Comparison of ENCODE assay signal across 8 cellular contexts in the genomic region with DNA sequence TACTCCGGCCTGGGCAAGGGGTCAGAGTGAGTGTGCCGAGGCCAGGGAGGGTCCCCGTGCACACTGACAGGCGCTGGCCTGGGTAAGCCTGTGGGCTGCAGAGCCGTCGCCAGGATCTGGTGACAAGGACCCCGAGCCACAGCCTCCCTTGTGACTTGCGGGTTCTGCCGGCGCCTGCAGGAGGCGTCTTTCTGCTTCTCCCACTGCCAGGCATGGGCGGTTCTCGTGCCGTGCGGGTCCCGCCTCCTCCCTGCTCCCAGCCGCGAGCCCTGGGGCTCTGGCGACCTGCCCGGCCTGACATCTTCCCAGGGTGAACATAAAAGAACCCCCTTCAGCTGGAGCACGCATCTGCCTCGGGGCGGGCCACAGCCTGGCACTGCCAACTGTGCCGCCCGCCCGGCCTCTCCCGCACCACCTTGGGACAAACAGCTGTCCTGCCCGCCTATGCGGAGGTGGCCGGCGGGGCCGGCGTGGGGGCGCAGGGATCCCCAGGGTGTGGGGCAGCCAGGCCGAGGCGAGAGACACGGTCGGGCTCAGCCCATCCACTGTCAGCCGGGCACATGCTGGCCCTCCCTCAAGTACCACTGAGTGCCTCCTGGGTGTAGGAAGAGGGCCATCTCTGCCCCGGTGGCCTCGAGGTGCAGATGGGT. TPM values are rescaled to one million over a fixed set of nuclear protein-coding genes. Genes with fewer than 3 reads are reported as not detected.
DNase-seq lines count a peak whose midpoint lies in the region; ATAC-seq and TF ChIP-seq lines count a peak whose summit lies in the region.

No MANE protein-coding gene starts in this region.

- peaks cover 13% of the 10 kb centered on the region for H3K27me3 Mint-ChIP-seq in HFFc6 (ENCODE audit: insufficient read depth)
- H3K27me3 Mint-ChIP-seq in activated CD8-positive, alpha-beta T cell treated with anti-CD3 and anti-CD28 coated beads, Interleukin-2, amount 10 ng/mL, durations not matched to agents 7 days and 5 days (ENCODE audit: low read depth) = peaks cover 22% of the 10 kb centered on the region
- H3K27me3 Mint-ChIP-seq in mesothelial cell of epicardium (ENCODE audit: low read depth) = peaks cover 54% of the 10 kb centered on the region

- peak; percentile 51 for DNase-seq in BJ (ENCODE audit: low read depth)
- DNase-seq in HFFc6 = peak; percentile 88
- DNase-seq in NCI-H526 (lab: John Stamatoyannopoulos, UW) = peak; percentile 59 to 84
- DNase-seq in activated CD8-positive, alpha-beta T cell treated with anti-CD3 and anti-CD28 coated beads, Interleukin-2, amount 10 ng/mL, durations not matched to agents 7 days and 5 days = peak; percentile 73
- DNase-seq in effector CD8-positive, alpha-beta T cell (lab: John Stamatoyannopoulos, UW) = peak; percentile 55
- peak; percentile 49 to 69 for DNase-seq in mesothelial cell of epicardium (ENCODE audit: low spot score in 2 of 2, unreplicated experiment in 2 of 2)

- H3K4me3 ChIP-seq in BJ (ENCODE audit: low read depth, low read length) = no peak overlapping the region

- peak; percentile 52 for ATAC-seq in activated CD8-positive, alpha-beta T cell treated with anti-CD3 and anti-CD28 coated beads, Interleukin-2, amount 10 ng/mL, durations not matched to agents 7 days and 5 days
- no peak for ATAC-seq in GM21390 (IDR thresholded peaks at IDR 0.05; ENCODE audit: unreplicated experiment)

- no peaks in the 10 kb centered on the region; the same call in 1 of the 2 replicates for H3K27me3 ChIP-seq in BJ (ENCODE audit: control insufficient read depth, insufficient read depth, low read length)

- no peak overlapping the region for H3K4me3 Mint-ChIP-seq in HFFc6
- no peak overlapping the region for H3K4me3 Mint-ChIP-seq in activated CD8-positive, alpha-beta T cell treated with anti-CD3 and anti-CD28 coated beads, Interleukin-2, amount 10 ng/mL, durations not matched to agents 7 days and 5 days
- H3K4me3 Mint-ChIP-seq in mesothelial cell of epicardium = no peak overlapping the region

- TF ChIP-seq CTCF in BJ (IDR thresholded peaks at IDR 0.05; ENCODE audit: insufficient read depth, low read depth, low read length) (peak; percentile 89), HFFc6 (IDR thresholded peaks at IDR 0.05) (peak; percentile 81), mesothelial cell of epicardium (IDR thresholded peaks at IDR 0.05; ENCODE audit: unreplicated experiment) (no peak)

- CTCF ChIA-PET in BJ (lab: Yijun Ruan, JAX) = interaction anchor here (0.6 to 4.6 kb wide), 11 partner anchors 12 to 154 kb away, joined by 3 to 53 read pairs (median 3); a partner anchor contains a TSS
- CTCF ChIA-PET in activated CD8-positive, alpha-beta T cell treated with anti-CD3 and anti-CD28 coated beads, Interleukin-2, amount 10 ng/mL, durations not matched to agents 7 days and 5 days (lab: Charles Lee) = no interaction called here

- H3K27ac Mint-ChIP-seq in HFFc6 (peak overlapping the region; percentile 52; the same call in 1 of the 2 replicates), mesothelial cell of epicardium (no peak overlapping the region)
- no peak overlapping the region for H3K27ac Mint-ChIP-seq in activated CD8-positive, alpha-beta T cell treated with anti-CD3 and anti-CD28 coated beads, Interleukin-2, amount 10 ng/mL, durations not matched to agents 7 days and 5 days

- H3K27ac ChIP-seq in temporal lobe (ENCODE audit: low read depth, low read length) = peak overlapping the region; percentile 96

- H3K9me3 Mint-ChIP-seq in HFFc6 (no peaks in the 10 kb centered on the region), mesothelial cell of epicardium (no peaks in the 10 kb centered on the region)
- H3K9me3 Mint-ChIP-seq in activated CD8-positive, alpha-beta T cell treated with anti-CD3 and anti-CD28 coated beads, Interleukin-2, amount 10 ng/mL, durations not matched to agents 7 days and 5 days (ENCODE audit: insufficient read depth) = no peaks in the 10 kb centered on the region

- H3K4me1 Mint-ChIP-seq in HFFc6 (ENCODE audit: low read depth) = peaks cover 17% of the 10 kb centered on the region
- peaks cover 6% of the 10 kb centered on the region for H3K4me1 Mint-ChIP-seq in activated CD8-positive, alpha-beta T cell treated with anti-CD3 and anti-CD28 coated beads, Interleukin-2, amount 10 ng/mL, durations not matched to agents 7 days and 5 days (ENCODE audit: low read depth)
- peaks cover 6% of the 10 kb centered on the region for H3K4me1 Mint-ChIP-seq in mesothelial cell of epicardium

- H3K36me3 Mint-ChIP-seq in HFFc6 (ENCODE audit: low read depth) = no peaks in the 10 kb centered on the region
- peaks cover 3% of the 10 kb centered on the region for H3K36me3 Mint-ChIP-seq in activated CD8-positive, alpha-beta T cell treated with anti-CD3 and anti-CD28 coated beads, Interleukin-2, amount 10 ng/mL, durations not matched to agents 7 days and 5 days (ENCODE audit: low read depth)
- no peaks in the 10 kb centered on the region for H3K36me3 Mint-ChIP-seq in mesothelial cell of epicardium

- H3K36me3 ChIP-seq in BJ (ENCODE audit: control insufficient read depth, insufficient read depth, low read length) = peaks cover 3% of the 10 kb centered on the region

- POLR2A ChIA-PET in BJ (lab: Charles Lee) = no interaction called here
- POLR2A ChIA-PET in activated CD8-positive, alpha-beta T cell treated with anti-CD3 and anti-CD28 coated beads, Interleukin-2, amount 10 ng/mL, durations not matched to agents 7 days and 5 days (lab: Charles Lee) = no interaction called here

RNA-seq across cellular contexts. Expression of a gene that starts 1.5 kb away (rescaled TPM):
- polyA plus RNA-seq in BJ (2011; rRNA removed) = 0.83 and 1.5 TPM in 2 replicates
- polyA minus RNA-seq in BJ (2011; rRNA and poly(A)+ RNA removed) = 3.1 and 6.0 TPM in 2 replicates
- total RNA-seq in HFFc6 (2021; fragmentation: NEBNext Ultra II Directional; extraction: Animal tissue kit (Norgen Biotek cat#: 25700)) = 1 to 10 TPM; 2.8 to 3.6 (median 3.1) TPM
- total RNA-seq in activated CD8-positive, alpha-beta T cell treated with anti-CD3 and anti-CD28 coated beads, Interleukin-2, amount 10 ng/mL, durations not matched to agents 7 days and 5 days = 1 to 10 TPM in 1 of 2 experiments, under 1 TPM in 1; 0.84 to 1.3 TPM
- 1.1 to 1.6 TPM (median 1.5 TPM) in 3 replicates for total RNA-seq in mesothelial cell of epicardium
- total RNA-seq in temporal lobe = 9.1 TPM

RNA-seq across cellular contexts. Expression of a gene that starts 15.8 kb away (rescaled TPM):
- polyA plus RNA-seq in BJ (2011; rRNA removed) = 579 and 1,176 TPM in 2 replicates
- 119 and 216 TPM in 2 replicates for polyA minus RNA-seq in BJ (2011; rRNA and poly(A)+ RNA removed)
- total RNA-seq in HFFc6 (2021; fragmentation: NEBNext Ultra II Directional; extraction: Animal tissue kit (Norgen Biotek cat#: 25700)) = 100 to 1,000 TPM; 422 to 534 (median 465) TPM
- total RNA-seq in activated CD8-positive, alpha-beta T cell treated with anti-CD3 and anti-CD28 coated beads, Interleukin-2, amount 10 ng/mL, durations not matched to agents 7 days and 5 days = 100 to 1,000 TPM; 207 to 217 TPM
- total RNA-seq in mesothelial cell of epicardium (414 to 431 TPM (median 414 TPM) in 3 replicates), temporal lobe (91.2 TPM)

RNA-seq across cellular contexts. Expression of a gene that starts 44.4 kb away (rescaled TPM):
- not detected in 2 replicates for polyA plus RNA-seq in BJ (2011; rRNA removed)
- polyA minus RNA-seq in BJ (2011; rRNA and poly(A)+ RNA removed) = not detected in 2 replicates
- total RNA-seq in HFFc6 (2021; fragmentation: NEBNext Ultra II Directional; extraction: Animal tissue kit (Norgen Biotek cat#: 25700)) = under 1 TPM in 1 of 6 experiments, not detected in 5; 0.24 TPM
- total RNA-seq in activated CD8-positive, alpha-beta T cell treated with anti-CD3 and anti-CD28 coated beads, Interleukin-2, amount 10 ng/mL, durations not matched to agents 7 days and 5 days = 10 to 100 TPM; 86.9 to 87.3 TPM
- total RNA-seq in mesothelial cell of epicardium (0.25 to 0.40 TPM (median 0.29 TPM) in 3 replicates), temporal lobe (not detected)

RNA-seq across cellular contexts. Expression of a gene that starts 45.1 kb away (rescaled TPM):
- polyA plus RNA-seq in BJ (2011; rRNA removed) = 21.9 and 38.6 TPM in 2 replicates
- polyA minus RNA-seq in BJ (2011; rRNA and poly(A)+ RNA removed) = 54.6 and 106 TPM in 2 replicates
- total RNA-seq in HFFc6 (2021; fragmentation: NEBNext Ultra II Directional; extraction: Animal tissue kit (Norgen Biotek cat#: 25700)) = 10 to 100 TPM; 29.9 to 44.2 (median 34.7) TPM
- 10 to 100 TPM; 50.6 to 51.0 TPM for total RNA-seq in activated CD8-positive, alpha-beta T cell treated with anti-CD3 and anti-CD28 coated beads, Interleukin-2, amount 10 ng/mL, durations not matched to agents 7 days and 5 days
- 49.5 to 56.4 TPM (median 56.4 TPM) in 3 replicates for total RNA-seq in mesothelial cell of epicardium
- total RNA-seq in temporal lobe = 11.3 TPM

RNA-seq across cellular contexts. Expression of a gene that starts 51.5 kb away (rescaled TPM):
- 0.05 TPM in 1 of 2 replicates, not detected in the other for polyA plus RNA-seq in BJ (2011; rRNA removed)
- polyA minus RNA-seq in BJ (2011; rRNA and poly(A)+ RNA removed) = not detected in 2 replicates
- under 1 TPM in 2 of 6 experiments, not detected in 4; 0.17 to 0.18 TPM for total RNA-seq in HFFc6 (2021; fragmentation: NEBNext Ultra II Directional; extraction: Animal tissue kit (Norgen Biotek cat#: 25700))
- not detected for total RNA-seq in activated CD8-positive, alpha-beta T cell treated with anti-CD3 and anti-CD28 coated beads, Interleukin-2, amount 10 ng/mL, durations not matched to agents 7 days and 5 days
- 0.25 to 0.38 TPM in 2 of 3 replicates, not detected in the other for total RNA-seq in mesothelial cell of epicardium
- 0.25 TPM for total RNA-seq in temporal lobe

Comparison
In these comparisons a context has a peak if more than half of its experiments do, and no peak if none do; other contexts are left out.
1. RNA of a gene that starts 44.4 kb away (total RNA-seq): 86.9 to 87.3 TPM in activated CD8-positive, alpha-beta T cell treated with anti-CD3 and anti-CD28 coated beads, Interleukin-2, amount 10 ng/mL, durations not matched to agents 7 days and 5 days; 0.25 to 0.40 TPM in mesothelial cell of epicardium, 0.24 TPM in HFFc6 and not detected in temporal lobe (single experiment); every median in the first group is over 10 times any median in the second.
2. Peak in every context shown above with its lines, with median percentiles within 50 percentile points of each other: DNase-seq.